9 cellular contexts compared by ENCODE assay signal in genomic region chr1:93616996-93617669, GRCh38.
A peak's percentile ranks its signal among the peaks of the same experiment; 100 is the strongest.
DNase-seq lines count a peak whose midpoint lies in the region; ATAC-seq and TF ChIP-seq lines count a peak whose summit lies in the region.
"Had no signal": no experiment of that assay in that cellular context is flagged by ENCODE, and none has a peak within 500 bp of the region (broad histone marks: within the 10 kb centered on the region; RNA-seq: fewer than 3 reads in every experiment).

No MANE protein-coding gene starts in this region.

- BruUV-seq in Calu3 (replicated peaks; lab: Mats Ljungman, UMichigan), result no TSS peak

- H3K4me1 ChIP-seq in NT2/D1 (ENCODE audit: insufficient read depth, insufficient read length), result peaks cover 32% of the 10 kb centered on the region
- peaks cover 22 to 63% (median 44%) of the 10 kb centered on the region in 3 donors for H3K4me1 ChIP-seq in esophagus squamous epithelium

- H3K4me3 ChIP-seq in NT2/D1 (ENCODE audit: insufficient read length, low read depth) (no peak overlapping the region), esophagus squamous epithelium (no peak overlapping the region)

- no peak for TF ChIP-seq CTCF in Calu3 (IDR thresholded peaks at IDR 0.05; ENCODE audit: unreplicated experiment)
- no peak for TF ChIP-seq CTCF in esophagus squamous epithelium (IDR thresholded peaks at IDR 0.05)
- no peak for TF ChIP-seq CTCF in osteocyte (IDR thresholded peaks at IDR 0.05)
- no peak for TF ChIP-seq CTCF in GM10266 (IDR thresholded peaks at IDR 0.05; ENCODE audit: control insufficient read depth, insufficient read depth, low read depth, missing control alignments)

- H3K9me3 Mint-ChIP-seq in Calu3 (ENCODE audit: low read depth, unreplicated experiment) (no peaks in the 10 kb centered on the region), osteocyte (ENCODE audit: unreplicated experiment) (no peaks in the 10 kb centered on the region)
- H3K9me3 Mint-ChIP-seq in activated CD8-positive, alpha-beta memory T cell treated with anti-CD3 and anti-CD28 coated beads, Interleukin-2, amount 10 ng/mL, durations not matched to agents 7 days and 5 days (ENCODE audit: low read depth), result no peaks in the 10 kb centered on the region
- H3K9me3 Mint-ChIP-seq: T-cell had no signal

- peak overlapping the region in 3 of 4 donors; percentile 50 to 75 (median 57) for H3K27ac ChIP-seq in esophagus squamous epithelium

- 40 to 62% methylated on average over 1 to 6 of the region's 6 CpGs for WGBS in esophagus squamous epithelium, 2 donors

- H3K9me3 ChIP-seq in NT2/D1 (ENCODE audit: insufficient read depth, low read length) (no peaks in the 10 kb centered on the region), esophagus squamous epithelium (no peaks in the 10 kb centered on the region)

- intact Hi-C loops in Calu3 (cut with micrococcal nuclease; ENCODE audit: unreplicated experiment) (loop anchor here (1.0 kb wide), 2 partner anchors 46 to 63 kb away; no protein-coding TSS in a partner anchor), esophagus squamous epithelium (cut with DNase I) (no loop called here)

- peak overlapping the region; percentile 14 for H3K9ac ChIP-seq in NT2/D1 (ENCODE audit: insufficient read length, low read depth)

- H3K27me3 Mint-ChIP-seq in Calu3 (ENCODE audit: unreplicated experiment) (no peaks in the 10 kb centered on the region), osteocyte (ENCODE audit: unreplicated experiment) (no peaks in the 10 kb centered on the region)
- peaks cover 47% of the 10 kb centered on the region for H3K27me3 Mint-ChIP-seq in activated CD8-positive, alpha-beta memory T cell treated with anti-CD3 and anti-CD28 coated beads, Interleukin-2, amount 10 ng/mL, durations not matched to agents 7 days and 5 days
- H3K27me3 Mint-ChIP-seq: T-cell had no signal

- peak; percentile 51 for DNase-seq in Calu3
- DNase-seq in NT2/D1 (ENCODE audit: low read depth, low spot score), result no peak
- DNase-seq in esophagus squamous epithelium (lab: John Stamatoyannopoulos, UW), result no peak
- DNase-seq in osteocyte (ENCODE audit: extremely low spot score, unreplicated experiment), result no peak
- DNase-seq in ecto neural progenitor cell (ENCODE audit: low spot score), result no peak
- DNase-seq in GM10266 (ENCODE audit: extremely low spot score), result no peak
- no peak for DNase-seq in activated CD8-positive, alpha-beta memory T cell treated with anti-CD3 and anti-CD28 coated beads, Interleukin-2, amount 10 ng/mL, durations not matched to agents 7 days and 5 days
- DNase-seq: T-cell had no signal

- CTCF ChIA-PET in Calu3 (lab: Charles Lee), result interaction anchor here (0.6 to 2.6 kb wide), 9 partner anchors 12 to 229 kb away, joined by 3 to 16 read pairs (median 4); no protein-coding TSS in a partner anchor
- CTCF ChIA-PET in activated CD8-positive, alpha-beta memory T cell treated with anti-CD3 and anti-CD28 coated beads, Interleukin-2, amount 10 ng/mL, durations not matched to agents 7 days and 5 days (lab: Charles Lee), result interaction anchor here (0.9 to 1.9 kb wide), 2 partner anchors 227 kb away, joined by 5 to 8 read pairs; no protein-coding TSS in a partner anchor

- H3K4me1 Mint-ChIP-seq in Calu3 (ENCODE audit: low read depth, unreplicated experiment) (peaks cover 95% of the 10 kb centered on the region), osteocyte (ENCODE audit: unreplicated experiment) (peaks cover 90% of the 10 kb centered on the region)
- H3K4me1 Mint-ChIP-seq in activated CD8-positive, alpha-beta memory T cell treated with anti-CD3 and anti-CD28 coated beads, Interleukin-2, amount 10 ng/mL, durations not matched to agents 7 days and 5 days, result peaks cover 22% of the 10 kb centered on the region

- no peak for ATAC-seq in HG03095 (IDR thresholded peaks at IDR 0.05; ENCODE audit: unreplicated experiment)
- no peak for ATAC-seq in activated CD8-positive, alpha-beta memory T cell treated with anti-CD3 and anti-CD28 coated beads, Interleukin-2, amount 10 ng/mL, durations not matched to agents 7 days and 5 days
- ATAC-seq: T-cell had no signal

- H3K27me3 ChIP-seq in NT2/D1 (ENCODE audit: insufficient read depth, insufficient read length) (no peaks in the 10 kb centered on the region), esophagus squamous epithelium (no peaks in the 10 kb centered on the region)

- peak overlapping the region; percentile 30 for H3K4me3 Mint-ChIP-seq in Calu3 (ENCODE audit: low read depth, unreplicated experiment)
- H3K4me3 Mint-ChIP-seq in osteocyte (ENCODE audit: unreplicated experiment), result no peak overlapping the region
- no peak overlapping the region for H3K4me3 Mint-ChIP-seq in activated CD8-positive, alpha-beta memory T cell treated with anti-CD3 and anti-CD28 coated beads, Interleukin-2, amount 10 ng/mL, durations not matched to agents 7 days and 5 days
- H3K4me3 Mint-ChIP-seq: T-cell had no signal

- no peak for TF ChIP-seq POLR2A in esophagus squamous epithelium (IDR thresholded peaks at IDR 0.05)

- H3K36me3 ChIP-seq in NT2/D1 (ENCODE audit: insufficient read depth, insufficient read length, low read length) (peaks cover 17% of the 10 kb centered on the region), esophagus squamous epithelium (no peaks in the 10 kb centered on the region)

- H3K27ac Mint-ChIP-seq in Calu3 (ENCODE audit: unreplicated experiment) (peak overlapping the region; percentile 99), osteocyte (ENCODE audit: unreplicated experiment) (peak overlapping the region; percentile 86)
- H3K27ac Mint-ChIP-seq in activated CD8-positive, alpha-beta memory T cell treated with anti-CD3 and anti-CD28 coated beads, Interleukin-2, amount 10 ng/mL, durations not matched to agents 7 days and 5 days, result no peak overlapping the region
- H3K27ac Mint-ChIP-seq: T-cell had no signal

- peaks cover 44% of the 10 kb centered on the region for H3K36me3 Mint-ChIP-seq in Calu3 (ENCODE audit: insufficient read depth, unreplicated experiment)
- H3K36me3 Mint-ChIP-seq in osteocyte (ENCODE audit: unreplicated experiment), result no peaks in the 10 kb centered on the region
- no peaks in the 10 kb centered on the region for H3K36me3 Mint-ChIP-seq in activated CD8-positive, alpha-beta memory T cell treated with anti-CD3 and anti-CD28 coated beads, Interleukin-2, amount 10 ng/mL, durations not matched to agents 7 days and 5 days
- H3K36me3 Mint-ChIP-seq: T-cell had no signal
